9 cellular contexts compared by ENCODE assay signal in genomic region chr9:74887981-74888370, GRCh38. TPM values are rescaled to one million over a fixed set of nuclear protein-coding genes. Genes with fewer than 3 reads are reported as not detected.
DNase-seq lines count a peak whose midpoint lies in the region; ATAC-seq, FAIRE-seq and TF ChIP-seq lines count a peak whose summit lies in the region.
"Had no signal": no experiment of that assay in that cellular context is flagged by ENCODE, and none has a peak within 500 bp of the region (broad histone marks: within the 10 kb centered on the region; RNA-seq: fewer than 3 reads in every experiment).

No MANE protein-coding gene starts in this region.

- WGBS in esophagus, 2 donors: 41 to 54% methylated on average over 4 of the region's 4 CpGs

- no peak for FAIRE-seq in urothelium cell line (lab: Jason Lieb, UNC)

- H3K27me3 ChIP-seq in RWPE2 (ENCODE audit: insufficient read depth, poor library complexity, severe bottlenecking) (no peaks in the 10 kb centered on the region), esophagus (ENCODE audit: control insufficient read depth in 1 of 2, insufficient read depth in 2 of 2, low read length in 2 of 2) (no peaks in the 10 kb centered on the region), neutrophil (no peaks in the 10 kb centered on the region)

- H3K36me3 ChIP-seq in ES-I3 (ENCODE audit: insufficient read depth, low read length) (no peaks in the 10 kb centered on the region), RWPE2 (ENCODE audit: low read depth) (no peaks in the 10 kb centered on the region), esophagus (ENCODE audit: control insufficient read depth in 2 of 2, insufficient read depth in 2 of 2, low read length in 1 of 2) (no peaks in the 10 kb centered on the region), neutrophil (no peaks in the 10 kb centered on the region)

- H3K4me1 ChIP-seq in ES-I3 (ENCODE audit: insufficient read depth, low read length) (no peaks in the 10 kb centered on the region), RWPE2 (ENCODE audit: insufficient read depth, poor library complexity, severe bottlenecking) (no peaks in the 10 kb centered on the region), esophagus (ENCODE audit: control insufficient read depth in 2 of 2, insufficient read depth in 2 of 2, low read length in 1 of 2) (no peaks in the 10 kb centered on the region), neutrophil (ENCODE audit: control insufficient read depth in 1 of 2, insufficient read depth in 1 of 2, low read depth in 1 of 2, low read length in 1 of 2) (peaks cover 32 to 36% of the 10 kb centered on the region in 2 experiments)

- no peak for ATAC-seq in RWPE2 (ENCODE audit: low read depth)
- ATAC-seq in GM18498 (IDR thresholded peaks at IDR 0.05; ENCODE audit: unreplicated experiment): no peak

- H3K9ac ChIP-seq in ES-I3 (ENCODE audit: low read depth, low read length): peak overlapping the region; percentile 52

- H3K9me3 ChIP-seq in ES-I3 (ENCODE audit: control insufficient read depth, insufficient read depth, low read length) (no peaks in the 10 kb centered on the region), RWPE2 (ENCODE audit: severe bottlenecking) (no peaks in the 10 kb centered on the region), esophagus (ENCODE audit: control insufficient read depth in 2 of 2, insufficient read depth in 1 of 2, low read depth in 1 of 2, low read length in 1 of 2) (no peaks in the 10 kb centered on the region), neutrophil (no peaks in the 10 kb centered on the region)

- no peak overlapping the region for H3K27ac ChIP-seq in RWPE2 (ENCODE audit: poor library complexity, severe bottlenecking)
- peak overlapping the region; percentile 57 to 81 for H3K27ac ChIP-seq in esophagus (ENCODE audit: low read depth in 2 of 2, low read length in 1 of 2)
- peak overlapping the region; percentile 94 for H3K27ac ChIP-seq in neutrophil

- no peak for TF ChIP-seq CTCF in RWPE2 (IDR thresholded peaks at IDR 0.05; ENCODE audit: poor library complexity, severe bottlenecking)
- no peak for TF ChIP-seq CTCF in neutrophil (IDR thresholded peaks at IDR 0.05)

- DNase-seq in RWPE2 (ENCODE audit: low spot score) (no peak), hypothalamus (lab: John Stamatoyannopoulos, UW) (no peak), NCI-H1694 treated with DMSO at 0.1 percent for 48 hours (lab: John Stamatoyannopoulos, UW) (no peak), urothelium cell line (ENCODE audit: low spot score) (no peak)
- DNase-seq: NCI-H524 treated with DMSO at 0.1 percent for 48 hours had no signal

- H3K4me3 ChIP-seq in RWPE2 (ENCODE audit: severe bottlenecking) (peak overlapping the region; percentile 45), esophagus (ENCODE audit: low read depth in 1 of 2, low read length in 2 of 2) (peak overlapping the region in 1 of 2 donors; percentile 64), neutrophil (ENCODE audit: low read depth in 1 of 2, low read length in 1 of 2) (peak overlapping the region; percentile 81 to 83)

RNA-seq across cellular contexts. Expression of gene TRPM6, which starts 0.3 kb away (rescaled TPM):
- polyA plus RNA-seq in esophagus: under 1 TPM; 0.10 to 0.31 TPM
